Comparison of ENCODE assay signal across 9 cellular contexts in the genomic region with DNA sequence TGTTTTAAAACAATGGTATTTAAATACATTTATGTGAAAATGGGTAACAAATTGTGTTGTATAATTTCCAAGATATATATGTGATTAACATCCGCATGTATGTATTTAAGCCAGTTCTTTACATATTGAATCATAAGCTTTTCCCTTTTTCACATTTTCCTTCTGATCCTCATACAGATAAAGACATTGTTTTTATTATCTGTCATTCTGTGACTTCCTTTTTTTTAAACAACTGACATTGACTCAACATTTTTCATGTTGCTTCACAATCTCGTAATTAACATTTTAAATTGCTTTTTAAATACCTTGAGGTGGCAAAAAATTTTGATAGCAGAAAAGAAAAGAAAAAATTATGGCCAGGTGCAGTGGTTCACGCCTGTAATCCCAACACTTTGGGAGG. TPM values are rescaled to one million over a fixed set of nuclear protein-coding genes. Genes with fewer than 3 reads are reported as not detected.
A peak's percentile ranks its signal among the peaks of the same experiment; 100 is the strongest.
DNase-seq lines count a peak whose midpoint lies in the region; ATAC-seq and TF ChIP-seq lines count a peak whose summit lies in the region.
"Had no signal": no experiment of that assay in that cellular context is flagged by ENCODE, and none has a peak within 500 bp of the region (broad histone marks: within the 10 kb centered on the region; RNA-seq: fewer than 3 reads in every experiment).

No MANE protein-coding gene starts in this region.

- no peaks in the 10 kb centered on the region for H3K27me3 ChIP-seq in heart left ventricle
- no peaks in the 10 kb centered on the region for H3K27me3 ChIP-seq in right cardiac atrium (ENCODE audit: control insufficient read depth, insufficient read depth)
- no peaks in the 10 kb centered on the region for H3K27me3 ChIP-seq in layer of hippocampus (ENCODE audit: control insufficient read depth, insufficient read depth, low read length)
- no peaks in the 10 kb centered on the region for H3K27me3 ChIP-seq in uterus

- H3K4me1 ChIP-seq in heart left ventricle (peaks cover 0 to 27% (median 13%) of the 10 kb centered on the region in 12 donors), right cardiac atrium (ENCODE audit: control insufficient read depth, insufficient read depth, low read length) (no peaks in the 10 kb centered on the region), uterus (peaks cover 3 to 10% of the 10 kb centered on the region in 2 donors)

- H3K27ac ChIP-seq in heart left ventricle (peak overlapping the region in 4 of 12 donors; percentile 94 to 99 (median 98)), right cardiac atrium (ENCODE audit: low read length) (no peak overlapping the region), layer of hippocampus (ENCODE audit: low read depth, low read length) (peak overlapping the region; percentile 95), uterus (peak overlapping the region; percentile 97)

- intact Hi-C loops in heart left ventricle (cut with DNase I) = loop anchor here in 5 of 10 donors (2.0 to 10.0 kb wide), 4 partner anchors 53 to 129 kb away; a partner anchor contains a TSS
- intact Hi-C loops in right cardiac atrium (cut with DNase I) = loop anchor here in 2 of 4 donors (10.0 kb wide), 1 partner anchor 53 kb away; a partner anchor contains a TSS
- intact Hi-C loops in activated T-helper 1 cell treated with anti-CD3 and anti-CD28 coated beads, Interleukin-12 subunit alpha, Interleukin-12 subunit beta, Interleukin-2, Interleukin-4 antibody, amounts not matched to agents 30 ng/mL and 10 ng/mL and 1 ng/mL, durations not matched to agents 14 hours and 24 hours and 36 hours (cut with micrococcal nuclease) = loop anchor here (1.0 to 5.0 kb wide), 8 partner anchors 7 to 343 kb away; a partner anchor contains a TSS
- intact Hi-C loops in uterus (cut with DNase I; ENCODE audit: low total_unique reads) = loop anchor here (10.0 kb wide), 1 partner anchor 67 kb away; no protein-coding TSS in a partner anchor

- no peak overlapping the region for H3K27ac Mint-ChIP-seq in activated T-helper 1 cell treated with anti-CD3 and anti-CD28 coated beads, Interleukin-12 subunit alpha, Interleukin-12 subunit beta, Interleukin-2, Interleukin-4 antibody, amounts not matched to agents 30 ng/mL and 10 ng/mL and 1 ng/mL, durations not matched to agents 14 hours and 24 hours and 36 hours
- H3K27ac Mint-ChIP-seq in stimulated activated memory B cell treated with anti-CD40 and anti-IgM and Interleukin-4, amounts not matched to agents 10 μg/mL and 1 μg/mL and 100 μg/mL, for 72 hours = no peak overlapping the region

- peaks cover 19% of the 10 kb centered on the region for H3K36me3 Mint-ChIP-seq in activated T-helper 1 cell treated with anti-CD3 and anti-CD28 coated beads, Interleukin-12 subunit alpha, Interleukin-12 subunit beta, Interleukin-2, Interleukin-4 antibody, amounts not matched to agents 30 ng/mL and 10 ng/mL and 1 ng/mL, durations not matched to agents 14 hours and 24 hours and 36 hours (ENCODE audit: low read depth)
- peaks cover 15% of the 10 kb centered on the region for H3K36me3 Mint-ChIP-seq in stimulated activated memory B cell treated with anti-CD40 and anti-IgM and Interleukin-4, amounts not matched to agents 10 μg/mL and 1 μg/mL and 100 μg/mL, for 72 hours

- ATAC-seq in heart left ventricle = no peak
- ATAC-seq in right cardiac atrium = no peak
- ATAC-seq in stimulated activated memory B cell treated with anti-CD40 and anti-IgM and Interleukin-4, amounts not matched to agents 10 μg/mL and 1 μg/mL and 100 μg/mL, for 72 hours = no peak

- H3K36me3 ChIP-seq in heart left ventricle = peaks cover 0 to 18% (median 8%) of the 10 kb centered on the region in 9 donors
- no peaks in the 10 kb centered on the region for H3K36me3 ChIP-seq in uterus

- TF ChIP-seq POLR2A in heart left ventricle (IDR thresholded peaks at IDR 0.05) (no peak), uterus (IDR thresholded peaks at IDR 0.05) (no peak)

- H3K4me3 Mint-ChIP-seq in activated T-helper 1 cell treated with anti-CD3 and anti-CD28 coated beads, Interleukin-12 subunit alpha, Interleukin-12 subunit beta, Interleukin-2, Interleukin-4 antibody, amounts not matched to agents 30 ng/mL and 10 ng/mL and 1 ng/mL, durations not matched to agents 14 hours and 24 hours and 36 hours = peak overlapping the region; percentile 40
- H3K4me3 Mint-ChIP-seq in stimulated activated memory B cell treated with anti-CD40 and anti-IgM and Interleukin-4, amounts not matched to agents 10 μg/mL and 1 μg/mL and 100 μg/mL, for 72 hours = no peak overlapping the region

- H3K9me3 Mint-ChIP-seq in activated T-helper 1 cell treated with anti-CD3 and anti-CD28 coated beads, Interleukin-12 subunit alpha, Interleukin-12 subunit beta, Interleukin-2, Interleukin-4 antibody, amounts not matched to agents 30 ng/mL and 10 ng/mL and 1 ng/mL, durations not matched to agents 14 hours and 24 hours and 36 hours = no peaks in the 10 kb centered on the region
- no peaks in the 10 kb centered on the region for H3K9me3 Mint-ChIP-seq in stimulated activated memory B cell treated with anti-CD40 and anti-IgM and Interleukin-4, amounts not matched to agents 10 μg/mL and 1 μg/mL and 100 μg/mL, for 72 hours

- DNase-seq in heart left ventricle = no peak
- no peak for DNase-seq in right cardiac atrium
- DNase-seq in activated T-helper 1 cell treated with anti-CD3 and anti-CD28 coated beads, Interleukin-12 subunit alpha, Interleukin-12 subunit beta, Interleukin-2, Interleukin-4 antibody, amounts not matched to agents 30 ng/mL and 10 ng/mL and 1 ng/mL, durations not matched to agents 14 hours and 24 hours and 36 hours (ENCODE audit: low spot score) = no peak
- DNase-seq in uterus = no peak
- no peak for DNase-seq in NCI-H1092 (lab: John Stamatoyannopoulos, UW)
- no peak for DNase-seq in LoVo (ENCODE audit: low spot score)

- H3K27me3 Mint-ChIP-seq in activated T-helper 1 cell treated with anti-CD3 and anti-CD28 coated beads, Interleukin-12 subunit alpha, Interleukin-12 subunit beta, Interleukin-2, Interleukin-4 antibody, amounts not matched to agents 30 ng/mL and 10 ng/mL and 1 ng/mL, durations not matched to agents 14 hours and 24 hours and 36 hours (ENCODE audit: insufficient read depth) = peaks cover 3% of the 10 kb centered on the region
- no peaks in the 10 kb centered on the region for H3K27me3 Mint-ChIP-seq in stimulated activated memory B cell treated with anti-CD40 and anti-IgM and Interleukin-4, amounts not matched to agents 10 μg/mL and 1 μg/mL and 100 μg/mL, for 72 hours

- TF ChIP-seq CTCF in heart left ventricle (IDR thresholded peaks at IDR 0.05) = no peak
- TF ChIP-seq CTCF in uterus (IDR thresholded peaks at IDR 0.05) = no peak

- peaks cover 40% of the 10 kb centered on the region for H3K4me1 Mint-ChIP-seq in activated T-helper 1 cell treated with anti-CD3 and anti-CD28 coated beads, Interleukin-12 subunit alpha, Interleukin-12 subunit beta, Interleukin-2, Interleukin-4 antibody, amounts not matched to agents 30 ng/mL and 10 ng/mL and 1 ng/mL, durations not matched to agents 14 hours and 24 hours and 36 hours (ENCODE audit: low read depth)
- H3K4me1 Mint-ChIP-seq in stimulated activated memory B cell treated with anti-CD40 and anti-IgM and Interleukin-4, amounts not matched to agents 10 μg/mL and 1 μg/mL and 100 μg/mL, for 72 hours = peaks cover 35% of the 10 kb centered on the region

- H3K9me3 ChIP-seq in heart left ventricle = no peaks in the 10 kb centered on the region
- no peaks in the 10 kb centered on the region for H3K9me3 ChIP-seq in right cardiac atrium (ENCODE audit: control insufficient read depth, low read length)
- H3K9me3 ChIP-seq in uterus = no peaks in the 10 kb centered on the region

- H3K4me3 ChIP-seq in heart left ventricle = peak overlapping the region in 8 of 12 donors; percentile 60 to 93 (median 87)
- H3K4me3 ChIP-seq in right cardiac atrium (ENCODE audit: low read length) = no peak overlapping the region
- H3K4me3 ChIP-seq in uterus = peak overlapping the region in 1 of 2 donors; percentile 75

- 85 to 89% (median 85%) methylated on average over 3 of the region's 3 CpGs for WGBS in heart left ventricle, 4 donors
- 84% methylated on average over 3 of the region's 3 CpGs for WGBS in right cardiac atrium

RNA-seq across cellular contexts. Expression of a gene that starts 1.4 kb away (rescaled TPM):
- total RNA-seq in heart left ventricle = 10 to 100 TPM; 22.4 to 42.7 (median 26.1) TPM
- 10 to 100 TPM; 19.2 to 28.8 TPM for polyA plus RNA-seq in heart left ventricle
- 10 to 100 TPM; 25.5 to 32.4 (median 29.3) TPM for total RNA-seq in right cardiac atrium
- polyA plus RNA-seq in right cardiac atrium = 27.2 TPM
- total RNA-seq in activated T-helper 1 cell treated with anti-CD3 and anti-CD28 coated beads, Interleukin-12 subunit alpha, Interleukin-12 subunit beta, Interleukin-2, Interleukin-4 antibody, amounts not matched to agents 30 ng/mL and 10 ng/mL and 1 ng/mL, durations not matched to agents 14 hours and 24 hours and 36 hours = 39.6 and 42.4 TPM in 2 replicates
- total RNA-seq in uterus = 100 to 1,000 TPM in 1 of 4 donors, 10 to 100 TPM in 3; 29.5 to 166 (median 64.1) TPM

RNA-seq across cellular contexts. Expression of a gene that starts 35.2 kb away (rescaled TPM):
- total RNA-seq in heart left ventricle (under 1 TPM in 1 of 9 donors, not detected in 8; 0.08 TPM), right cardiac atrium (under 1 TPM in 1 of 4 donors, not detected in 3; 0.15 TPM), uterus (not detected)
- polyA plus RNA-seq in heart left ventricle (not detected), right cardiac atrium (not detected)
- total RNA-seq in activated T-helper 1 cell treated with anti-CD3 and anti-CD28 coated beads, Interleukin-12 subunit alpha, Interleukin-12 subunit beta, Interleukin-2, Interleukin-4 antibody, amounts not matched to agents 30 ng/mL and 10 ng/mL and 1 ng/mL, durations not matched to agents 14 hours and 24 hours and 36 hours = 0.05 TPM in 1 of 2 replicates, not detected in the other
- total RNA-seq: skeletal muscle tissue had no signal

RNA-seq across cellular contexts. Expression of a gene that starts 55.8 kb away (rescaled TPM):
- total RNA-seq in heart left ventricle = 10 to 100 TPM in 7 of 9 donors, 1 to 10 TPM in 2; 7.7 to 18.2 (median 13.5) TPM
- 10 to 100 TPM; 19.5 to 22.6 TPM for polyA plus RNA-seq in heart left ventricle
- 10 to 100 TPM; 18.3 to 25.1 (median 24.3) TPM for total RNA-seq in right cardiac atrium
- 21.8 TPM for polyA plus RNA-seq in right cardiac atrium
- 94.4 and 99.8 TPM in 2 replicates for total RNA-seq in activated T-helper 1 cell treated with anti-CD3 and anti-CD28 coated beads, Interleukin-12 subunit alpha, Interleukin-12 subunit beta, Interleukin-2, Interleukin-4 antibody, amounts not matched to agents 30 ng/mL and 10 ng/mL and 1 ng/mL, durations not matched to agents 14 hours and 24 hours and 36 hours
- total RNA-seq in uterus = 10 to 100 TPM in 3 of 4 donors, 1 to 10 TPM in 1; 6.7 to 40.0 (median 29.1) TPM
